Comparison of ENCODE assay signal across 8 cellular contexts in the genomic region with DNA sequence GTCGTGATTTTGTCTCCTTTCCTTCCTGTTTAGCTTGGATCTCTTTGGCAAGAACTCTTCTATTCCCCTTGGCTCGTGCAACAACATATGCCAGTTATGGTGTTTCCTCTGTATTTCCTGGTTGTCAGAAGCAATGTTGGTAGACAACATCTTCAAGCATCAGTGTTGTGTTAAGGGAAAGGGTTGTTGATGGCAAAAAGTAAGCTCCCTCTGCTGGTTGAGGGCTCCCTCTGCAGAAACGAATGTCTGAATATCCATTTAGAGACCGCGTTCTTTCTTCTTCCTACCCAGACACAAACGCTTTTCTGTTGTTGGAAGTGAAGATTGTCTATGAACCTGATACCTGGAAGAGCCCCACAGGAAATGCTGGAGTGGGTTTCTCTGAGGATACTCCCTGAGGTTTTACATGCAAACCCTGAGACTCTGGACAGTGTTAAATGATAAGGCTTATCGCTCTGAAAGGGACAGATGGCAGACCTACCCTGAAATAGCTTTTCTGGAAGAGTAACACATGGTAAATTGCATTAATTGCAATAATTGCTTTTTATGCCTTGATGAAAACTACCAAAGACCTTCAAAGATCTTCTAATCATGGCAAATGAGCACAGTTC. TPM values are rescaled to one million over a fixed set of nuclear protein-coding genes. Genes with fewer than 3 reads are reported as not detected.
DNase-seq lines count a peak whose midpoint lies in the region; TF ChIP-seq lines count a peak whose summit lies in the region.

No MANE protein-coding gene starts in this region.

- no peak overlapping the region for H2BK120ac ChIP-seq in mesendoderm (ENCODE audit: low read depth, low read length)

- POLR2A ChIA-PET in activated CD4-positive, alpha-beta T cell treated with anti-CD3 and anti-CD28 coated beads, Interleukin-2, amount 10 ng/mL, durations not matched to agents 7 days and 5 days (lab: Charles Lee) = no interaction called here
- POLR2A ChIA-PET in HEK293T (lab: Yijun Ruan, JAX) = no interaction called here

- H3K9ac ChIP-seq in mesendoderm (ENCODE audit: low read length) = no peak overlapping the region

- H3K27ac ChIP-seq in mesendoderm (ENCODE audit: low read depth, low read length) = no peak overlapping the region

- no peak overlapping the region for H3K18ac ChIP-seq in mesendoderm (ENCODE audit: low read length)

- H3K27me3 ChIP-seq in mesendoderm (ENCODE audit: insufficient read depth, low read length, poor library complexity) = no peaks in the 10 kb centered on the region

- peaks cover 14% of the 10 kb centered on the region for H3K27me3 Mint-ChIP-seq in activated CD4-positive, alpha-beta T cell treated with anti-CD3 and anti-CD28 coated beads, Interleukin-2, amount 10 ng/mL, durations not matched to agents 7 days and 5 days
- peaks cover 37% of the 10 kb centered on the region for H3K27me3 Mint-ChIP-seq in chondrocyte (ENCODE audit: low read depth)

- no peak overlapping the region for H3K56ac ChIP-seq in mesendoderm (ENCODE audit: low read length)

- no peak overlapping the region for H3K4ac ChIP-seq in mesendoderm (ENCODE audit: low read depth, low read length)

- H3K27ac Mint-ChIP-seq in activated CD4-positive, alpha-beta T cell treated with anti-CD3 and anti-CD28 coated beads, Interleukin-2, amount 10 ng/mL, durations not matched to agents 7 days and 5 days = no peak overlapping the region
- H3K27ac Mint-ChIP-seq in chondrocyte (ENCODE audit: unreplicated experiment) = no peak overlapping the region

- no peak overlapping the region for H3K4me3 Mint-ChIP-seq in activated CD4-positive, alpha-beta T cell treated with anti-CD3 and anti-CD28 coated beads, Interleukin-2, amount 10 ng/mL, durations not matched to agents 7 days and 5 days
- no peak overlapping the region for H3K4me3 Mint-ChIP-seq in chondrocyte (ENCODE audit: unreplicated experiment)

- H3K79me1 ChIP-seq in mesendoderm (ENCODE audit: low read length) = no peaks in the 10 kb centered on the region

- H3K9me3 Mint-ChIP-seq in activated CD4-positive, alpha-beta T cell treated with anti-CD3 and anti-CD28 coated beads, Interleukin-2, amount 10 ng/mL, durations not matched to agents 7 days and 5 days = no peaks in the 10 kb centered on the region
- H3K9me3 Mint-ChIP-seq in chondrocyte (ENCODE audit: low read depth) = no peaks in the 10 kb centered on the region

- no peaks in the 10 kb centered on the region for H3K4me1 ChIP-seq in mesendoderm (ENCODE audit: control insufficient read depth, low read depth, low read length)

- no peak overlapping the region for H3K4me2 ChIP-seq in mesendoderm (ENCODE audit: low read length)

- no peak overlapping the region for H2BK5ac ChIP-seq in mesendoderm (ENCODE audit: low read length)

- no peak overlapping the region for H2AK5ac ChIP-seq in mesendoderm (ENCODE audit: low read length)

- H4K5ac ChIP-seq in mesendoderm (ENCODE audit: low read length) = no peak overlapping the region

- DNase-seq in activated CD4-positive, alpha-beta T cell treated with anti-CD3 and anti-CD28 coated beads, Interleukin-2, amount 10 ng/mL, durations not matched to agents 7 days and 5 days = peak; percentile 15
- DNase-seq in activated CD4-positive, alpha-beta T cell treated with anti-CD3 and anti-CD28 coated beads for 1 hour = no peak
- DNase-seq in HEK293T (ENCODE audit: extremely low spot score) = peak; percentile 62
- peak; percentile 30 for DNase-seq in NCI-H460 (ENCODE audit: extremely low read depth, low read depth)
- no peak for DNase-seq in chondrocyte (ENCODE audit: low spot score)
- peak; percentile 59 for DNase-seq in mesendoderm
- no peak for DNase-seq in NCI-H1436 treated with DMSO at 0.1 percent for 48 hours (lab: John Stamatoyannopoulos, UW)
- no peak for DNase-seq in putamen (ENCODE audit: low spot score)

- H4K8ac ChIP-seq in mesendoderm (ENCODE audit: low read depth, low read length) = no peak overlapping the region

- no peak overlapping the region for H2BK15ac ChIP-seq in mesendoderm (replicated peaks; ENCODE audit: low read depth)

- CTCF ChIA-PET in activated CD4-positive, alpha-beta T cell treated with anti-CD3 and anti-CD28 coated beads, Interleukin-2, amount 10 ng/mL, durations not matched to agents 7 days and 5 days (lab: Charles Lee) = interaction anchor here (1.1 kb wide), 1 partner anchor 643 kb away, joined by 3 read pairs; no protein-coding TSS in a partner anchor
- CTCF ChIA-PET in HEK293T (lab: Yijun Ruan, JAX) = interaction anchor here (0.7 to 1.0 kb wide), 3 partner anchors 16 to 205 kb away, joined by 3 read pairs; no protein-coding TSS in a partner anchor

- H3K36me3 ChIP-seq in mesendoderm (ENCODE audit: control insufficient read depth, insufficient read depth, low read length) = no peaks in the 10 kb centered on the region

- peak; percentile 80 for TF ChIP-seq CTCF in chondrocyte (IDR thresholded peaks at IDR 0.05)

- H3K79me2 ChIP-seq in mesendoderm (ENCODE audit: control insufficient read depth, insufficient read depth, low read length) = no peaks in the 10 kb centered on the region

- H3K4me3 ChIP-seq in mesendoderm (ENCODE audit: low read length) = no peak overlapping the region

- no peak overlapping the region for H3K23ac ChIP-seq in mesendoderm (ENCODE audit: low read length)

- H3K4me1 Mint-ChIP-seq in activated CD4-positive, alpha-beta T cell treated with anti-CD3 and anti-CD28 coated beads, Interleukin-2, amount 10 ng/mL, durations not matched to agents 7 days and 5 days = peaks cover 2% of the 10 kb centered on the region
- peaks cover 5% of the 10 kb centered on the region for H3K4me1 Mint-ChIP-seq in chondrocyte (ENCODE audit: low read depth)

- H3K36me3 Mint-ChIP-seq in activated CD4-positive, alpha-beta T cell treated with anti-CD3 and anti-CD28 coated beads, Interleukin-2, amount 10 ng/mL, durations not matched to agents 7 days and 5 days (ENCODE audit: low read depth) = no peaks in the 10 kb centered on the region
- H3K36me3 Mint-ChIP-seq in chondrocyte (ENCODE audit: low read depth) = no peaks in the 10 kb centered on the region

- WGBS in mesendoderm (ENCODE audit: extremely low coverage, insufficient coverage, low lambda C conversion rate) = no CpG with 5 or more reads among the region's 7 CpGs

TF ChIP-seq in HEK293T, 16 proteins besides CTCF, POLR2A, EP300 and RAD21:
- no peak for TF ChIP-seq ARNT (IDR thresholded peaks at IDR 0.05)
- TF ChIP-seq L3MBTL2 (conservative IDR thresholded peaks at IDR 0.05) = no peak
- TF ChIP-seq BHLHE40 (IDR thresholded peaks at IDR 0.05; ENCODE audit: borderline replicate concordance) = no peak
- no peak for TF ChIP-seq FOXA1 (IDR thresholded peaks at IDR 0.05)
- no peak for TF ChIP-seq SUZ12 (IDR thresholded peaks at IDR 0.05)
- no peak for TF ChIP-seq ZNF384 (IDR thresholded peaks at IDR 0.05)
- no peak for TF ChIP-seq FOXM1 (IDR thresholded peaks at IDR 0.05; ENCODE audit: borderline replicate concordance)
- TF ChIP-seq ELF4 (IDR thresholded peaks at IDR 0.05) = no peak
- TF ChIP-seq LEF1 (IDR thresholded peaks at IDR 0.05; ENCODE audit: borderline replicate concordance) = no peak

RNA-seq across cellular contexts. Expression of a gene that starts 23.6 kb away (rescaled TPM):
- total RNA-seq in activated CD4-positive, alpha-beta T cell treated with anti-CD3 and anti-CD28 coated beads, Interleukin-2, amount 10 ng/mL, durations not matched to agents 7 days and 5 days = under 1 TPM in 1 of 2 experiments, not detected in 1; 0.12 TPM
- total RNA-seq in NCI-H460 (2014; rRNA removed; shearing (Covaris generic)) = not detected in 2 replicates
- polyA plus RNA-seq in NCI-H460 (2014; cell fraction: nucleus; rRNA removed) = not detected in 2 replicates
- total RNA-seq in chondrocyte = 0.13 TPM in 1 of 3 replicates, not detected in the others
- 0.35 TPM for polyA plus RNA-seq in mesendoderm (2013, experiment 1 of 2)
- 0.24 TPM for polyA plus RNA-seq in mesendoderm (2013, experiment 2 of 2)

Comparison
In these comparisons a context has a peak if more than half of its experiments do, and no peak if none do; other contexts are left out.
1. DNase-seq: peak in activated CD4-positive, alpha-beta T cell treated with anti-CD3 and anti-CD28 coated beads, Interleukin-2, amount 10 ng/mL, durations not matched to agents 7 days and 5 days (single experiment), HEK293T (single experiment), NCI-H460 (single experiment) and mesendoderm (single experiment); none in activated CD4-positive, alpha-beta T cell treated with anti-CD3 and anti-CD28 coated beads for 1 hour (single experiment), chondrocyte (single experiment), NCI-H1436 treated with DMSO at 0.1 percent for 48 hours (single experiment) and putamen (single experiment).